Comparison of ENCODE assay signal across 1 cellular context in the genomic region with DNA sequence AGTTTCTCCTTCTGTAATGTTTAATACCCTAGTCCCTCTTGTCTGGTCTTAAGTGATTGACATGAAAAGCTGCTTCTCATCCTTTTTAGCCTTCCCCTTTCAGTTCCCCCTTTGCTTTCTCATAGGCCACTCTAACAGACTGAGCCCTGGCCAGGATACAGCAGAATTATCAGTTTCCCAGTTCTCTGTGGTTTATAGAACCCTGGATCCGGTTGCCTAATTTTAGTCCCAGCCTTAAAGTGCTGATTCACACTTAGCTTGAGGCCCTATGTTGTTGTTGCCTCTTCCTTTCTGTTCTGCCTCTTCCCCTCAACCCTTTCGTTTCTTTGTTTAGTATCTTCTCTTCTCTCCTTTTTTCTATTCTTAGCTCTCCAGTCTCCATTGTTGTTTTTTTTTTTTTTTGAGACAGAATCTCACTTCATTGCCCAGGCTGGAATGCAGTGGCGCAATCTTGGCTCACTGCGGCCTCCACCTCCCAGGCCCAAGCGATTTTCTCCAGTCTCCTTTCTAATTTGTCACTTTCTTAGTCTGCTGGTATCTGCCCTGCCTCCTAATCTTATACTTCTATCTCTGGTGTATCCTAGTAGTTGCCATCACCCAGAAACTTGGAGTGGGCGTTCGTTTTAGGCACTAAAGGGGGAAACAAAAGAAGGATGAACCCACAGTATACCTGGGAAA.
TF ChIP-seq lines count a peak whose summit lies in the region.

No MANE protein-coding gene starts in this region.

TF ChIP-seq in endothelial cell of umbilical vein, 7 proteins besides CTCF, POLR2A, EP300 and RAD21:
- TF ChIP-seq MYC (IDR thresholded peaks at IDR 0.05; ENCODE audit: low read depth, low read length) = no peak
- TF ChIP-seq MAX (IDR thresholded peaks at IDR 0.05; ENCODE audit: insufficient read depth, insufficient read length) = no peak
- no peak for TF ChIP-seq GATA2 (IDR thresholded peaks at IDR 0.05; ENCODE audit: insufficient read depth, insufficient read length, low read depth, low read length)
- no peak for TF ChIP-seq EZH2 (IDR thresholded peaks at IDR 0.05; ENCODE audit: borderline replicate concordance, low read depth, low read length, severe bottlenecking)
- no peak for TF ChIP-seq POLR2AphosphoS5 (IDR thresholded peaks at IDR 0.05; ENCODE audit: insufficient read depth, low read depth, low read length)
- no peak for TF ChIP-seq FOS (IDR thresholded peaks at IDR 0.05; ENCODE audit: borderline replicate concordance, insufficient read depth, low read length)
- no peak for TF ChIP-seq JUN (IDR thresholded peaks at IDR 0.05; ENCODE audit: borderline replicate concordance, insufficient read depth, insufficient read length, low read depth)
TF ChIP-seq in endothelial cell of umbilical vein: peak in this region for 0.
